1 cellular context compared by ENCODE assay signal in genomic region chr2:199928626-199929025, GRCh38.
TF ChIP-seq lines count a peak whose summit lies in the region.

No MANE protein-coding gene starts in this region.

TF ChIP-seq in K562, 482 proteins besides CTCF, POLR2A, EP300 and RAD21:
- no peak for TF ChIP-seq HMG20A (CRISPR knock-in tag; conservative IDR thresholded peaks at IDR 0.05)
- TF ChIP-seq POU5F1 (IDR thresholded peaks at IDR 0.05; ENCODE audit: borderline replicate concordance, low read depth, low read length, partially characterized antibody): no peak
- no peak for TF ChIP-seq TAF15 (IDR thresholded peaks at IDR 0.05; ENCODE audit: low read depth, low read length)
- TF ChIP-seq ELF2 (CRISPR knock-in tag; IDR thresholded peaks at IDR 0.05): no peak
- TF ChIP-seq ZNF717 (CRISPR knock-in tag; IDR thresholded peaks at IDR 0.05): no peak
- no peak for TF ChIP-seq ZBTB12 (CRISPR knock-in tag; IDR thresholded peaks at IDR 0.05)
- no peak for TF ChIP-seq BRD9 (IDR thresholded peaks at IDR 0.05; ENCODE audit: low read depth, partially characterized antibody)
- no peak for TF ChIP-seq CBX2 (IDR thresholded peaks at IDR 0.05; ENCODE audit: insufficient read depth, low read length, poor library complexity, severe bottlenecking)
